Comparison of ENCODE assay signal across 9 cellular contexts in genomic region chr1:6581561-6582305, GRCh38. TPM values are rescaled to one million over a fixed set of nuclear protein-coding genes. Genes with fewer than 3 reads are reported as not detected.
A peak's percentile ranks its signal among the peaks of the same experiment; 100 is the strongest.
DNase-seq lines count a peak whose midpoint lies in the region; ATAC-seq, FAIRE-seq and TF ChIP-seq lines count a peak whose summit lies in the region.
"Had no signal": no experiment of that assay in that cellular context is flagged by ENCODE, and none has a peak within 500 bp of the region (broad histone marks: within the 10 kb centered on the region; RNA-seq: fewer than 3 reads in every experiment).

No MANE protein-coding gene starts in this region.

- ATAC-seq in stimulated activated effector memory CD8-positive, alpha-beta T cell treated with anti-CD3 and anti-CD28 coated beads, Interleukin-12 subunit alpha, Interleukin-12 subunit beta, amount 100 ng/mL, for 72 hours = no peak
- ATAC-seq in GM19455 (IDR thresholded peaks at IDR 0.05; ENCODE audit: unreplicated experiment) = no peak

- H4K20me1 ChIP-seq in OCI-LY1 (ENCODE audit: insufficient read depth, low read length) = no peaks in the 10 kb centered on the region

- H3K79me2 ChIP-seq in OCI-LY1 (ENCODE audit: insufficient read depth, low read length) = no peaks in the 10 kb centered on the region; the same call in 1 of the 2 replicates

- H3K27me3 Mint-ChIP-seq in T-helper 1 cell treated with Interleukin-12 subunit alpha and Interleukin-12 subunit beta and Interleukin-4 antibody, amounts not matched to agents 30 μg/mL and 1 μg/mL, for 36 hours (ENCODE audit: low read depth) = no peaks in the 10 kb centered on the region
- no peaks in the 10 kb centered on the region for H3K27me3 Mint-ChIP-seq in endodermal cell (ENCODE audit: insufficient read depth)

- H3K4me2 ChIP-seq in OCI-LY1 (ENCODE audit: low read length) = peak overlapping the region; percentile 69

- H3K27ac Mint-ChIP-seq in T-helper 1 cell treated with Interleukin-12 subunit alpha and Interleukin-12 subunit beta and Interleukin-4 antibody, amounts not matched to agents 30 μg/mL and 1 μg/mL, for 36 hours = peak overlapping the region; percentile 15
- H3K27ac Mint-ChIP-seq in endodermal cell = peak overlapping the region; percentile 78
- H3K27ac Mint-ChIP-seq in stimulated activated effector memory CD8-positive, alpha-beta T cell treated with anti-CD3 and anti-CD28 coated beads, Interleukin-12 subunit alpha, Interleukin-12 subunit beta, amount 100 ng/mL, for 72 hours = peak overlapping the region; percentile 95

- H3K4me1 ChIP-seq in OCI-LY1 (ENCODE audit: insufficient read depth, low read length, severe bottlenecking) (peaks cover 77% of the 10 kb centered on the region), endodermal cell (ENCODE audit: control insufficient read depth, insufficient read depth, low read length) (peaks cover 13% of the 10 kb centered on the region)

- peaks cover 26% of the 10 kb centered on the region for H3K4me1 Mint-ChIP-seq in T-helper 1 cell treated with Interleukin-12 subunit alpha and Interleukin-12 subunit beta and Interleukin-4 antibody, amounts not matched to agents 30 μg/mL and 1 μg/mL, for 36 hours (ENCODE audit: low read depth)
- peaks cover 27% of the 10 kb centered on the region for H3K4me1 Mint-ChIP-seq in endodermal cell
- peaks cover 48% of the 10 kb centered on the region for H3K4me1 Mint-ChIP-seq in stimulated activated effector memory CD8-positive, alpha-beta T cell treated with anti-CD3 and anti-CD28 coated beads, Interleukin-12 subunit alpha, Interleukin-12 subunit beta, amount 100 ng/mL, for 72 hours

- TF ChIP-seq CTCF in OCI-LY1 (IDR thresholded peaks at IDR 0.05; ENCODE audit: low read length) (no peak), endodermal cell (conservative IDR thresholded peaks at IDR 0.05) (no peak)

- FAIRE-seq in frontal cortex (lab: Jason Lieb, UNC) = no peak

- H3K9me3 ChIP-seq in OCI-LY1 (ENCODE audit: low read length) = no peaks in the 10 kb centered on the region
- H3K9me3 ChIP-seq in endodermal cell (ENCODE audit: control insufficient read depth, low read length) = no peaks in the 10 kb centered on the region

- peaks cover 3% of the 10 kb centered on the region for H3K36me3 Mint-ChIP-seq in T-helper 1 cell treated with Interleukin-12 subunit alpha and Interleukin-12 subunit beta and Interleukin-4 antibody, amounts not matched to agents 30 μg/mL and 1 μg/mL, for 36 hours (ENCODE audit: low read depth)
- H3K36me3 Mint-ChIP-seq in endodermal cell (ENCODE audit: low read depth) = peaks cover 7% of the 10 kb centered on the region
- peaks cover 33% of the 10 kb centered on the region for H3K36me3 Mint-ChIP-seq in stimulated activated effector memory CD8-positive, alpha-beta T cell treated with anti-CD3 and anti-CD28 coated beads, Interleukin-12 subunit alpha, Interleukin-12 subunit beta, amount 100 ng/mL, for 72 hours

- no peaks in the 10 kb centered on the region for H3F3A ChIP-seq in OCI-LY1 (ENCODE audit: insufficient read depth, low read length)

- H3K9me3 Mint-ChIP-seq in T-helper 1 cell treated with Interleukin-12 subunit alpha and Interleukin-12 subunit beta and Interleukin-4 antibody, amounts not matched to agents 30 μg/mL and 1 μg/mL, for 36 hours = no peaks in the 10 kb centered on the region
- H3K9me3 Mint-ChIP-seq in endodermal cell = no peaks in the 10 kb centered on the region
- H3K9me3 Mint-ChIP-seq in stimulated activated effector memory CD8-positive, alpha-beta T cell treated with anti-CD3 and anti-CD28 coated beads, Interleukin-12 subunit alpha, Interleukin-12 subunit beta, amount 100 ng/mL, for 72 hours = no peaks in the 10 kb centered on the region

- H3K27me3 ChIP-seq in OCI-LY1 (ENCODE audit: insufficient read depth, low read length) (no peaks in the 10 kb centered on the region), endodermal cell (ENCODE audit: control insufficient read depth, insufficient read depth, low read length, poor library complexity, severe bottlenecking) (no peaks in the 10 kb centered on the region)

- H3K27ac ChIP-seq in OCI-LY1 (ENCODE audit: low read depth, low read length, poor library complexity, severe bottlenecking) (peak overlapping the region; percentile 86), endodermal cell (ENCODE audit: low read depth, low read length) (no peak overlapping the region)

- H3K4me3 ChIP-seq in OCI-LY1 (ENCODE audit: low read depth, low read length, poor library complexity, severe bottlenecking) (peak overlapping the region; percentile 76), endodermal cell (ENCODE audit: low read length) (peak overlapping the region; percentile 93)

- H3K9ac ChIP-seq in OCI-LY1 (ENCODE audit: low read length) (peak overlapping the region; percentile 66), endodermal cell (ENCODE audit: extremely low read depth, low read length, poor library complexity, severe bottlenecking) (no peak overlapping the region)

- H3K9me2 ChIP-seq in OCI-LY1 (ENCODE audit: low read depth, low read length) = no peaks in the 10 kb centered on the region

- H3K36me3 ChIP-seq in OCI-LY1 (ENCODE audit: insufficient read depth, low read length) = peaks cover 26% of the 10 kb centered on the region; the same call in 1 of the 2 replicates
- no peaks in the 10 kb centered on the region for H3K36me3 ChIP-seq in endodermal cell (ENCODE audit: control insufficient read depth, insufficient read depth, low read length)

- WGBS in endodermal cell (ENCODE audit: insufficient coverage in 1 of 2, insufficient read length in 1 of 2), 2 experiments = 93 to 95% methylated on average over 8 to 10 of the region's 10 CpGs

- no peak overlapping the region for H2AFZ ChIP-seq in OCI-LY1 (ENCODE audit: low read length)

- DNase-seq in T-helper 1 cell (no peak), endodermal cell (no peak), frontal cortex (ENCODE audit: low spot score in 2 of 2) (no peak), EL (no peak)
- no peak for DNase-seq in stimulated activated effector memory CD8-positive, alpha-beta T cell treated with anti-CD3 and anti-CD28 coated beads, Interleukin-12 subunit alpha, Interleukin-12 subunit beta, amount 100 ng/mL, for 72 hours (ENCODE audit: low spot score in 2 of 2)

- H3K4me3 Mint-ChIP-seq in T-helper 1 cell treated with Interleukin-12 subunit alpha and Interleukin-12 subunit beta and Interleukin-4 antibody, amounts not matched to agents 30 μg/mL and 1 μg/mL, for 36 hours = peak overlapping the region; percentile 26
- H3K4me3 Mint-ChIP-seq in endodermal cell = peak overlapping the region; percentile 86
- H3K4me3 Mint-ChIP-seq in stimulated activated effector memory CD8-positive, alpha-beta T cell treated with anti-CD3 and anti-CD28 coated beads, Interleukin-12 subunit alpha, Interleukin-12 subunit beta, amount 100 ng/mL, for 72 hours = peak overlapping the region; percentile 91

RNA-seq across cellular contexts. Expression of gene ZBTB48, which starts 1.9 kb away (rescaled TPM):
- 10 to 100 TPM; 28.2 to 31.0 TPM for total RNA-seq in endodermal cell
- 22.8 TPM for polyA plus RNA-seq in endodermal cell (2013, experiment 1 of 2)
- 22.7 TPM for polyA plus RNA-seq in endodermal cell (2013, experiment 2 of 2)
- 11.4 TPM for total RNA-seq in frontal cortex

RNA-seq across cellular contexts. Expression of gene KLHL21, which starts 20.9 kb away (rescaled TPM):
- 10 to 100 TPM; 10.9 to 13.2 TPM for total RNA-seq in endodermal cell
- polyA plus RNA-seq in endodermal cell (2013, experiment 1 of 2) = 8.8 TPM
- polyA plus RNA-seq in endodermal cell (2013, experiment 2 of 2) = 7.9 TPM
- total RNA-seq in frontal cortex = 8.2 TPM

RNA-seq across cellular contexts. Expression of gene TAS1R1, which starts 26.6 kb away (rescaled TPM):
- under 1 TPM; 0.31 to 0.51 TPM for total RNA-seq in endodermal cell
- not detected for polyA plus RNA-seq in endodermal cell (2013, experiment 1 of 2)
- not detected for polyA plus RNA-seq in endodermal cell (2013, experiment 2 of 2)
- total RNA-seq in frontal cortex = not detected
- total RNA-seq: dermis microvascular lymphatic vessel endothelial cell had no signal

RNA-seq across cellular contexts. Expression of gene NOL9, which starts 27.4 kb away (rescaled TPM):
- total RNA-seq in endodermal cell (10 to 100 TPM; 35.0 to 43.9 TPM), frontal cortex (35.9 TPM)
- polyA plus RNA-seq in endodermal cell (2013, experiment 1 of 2) = 16.8 TPM
- polyA plus RNA-seq in endodermal cell (2013, experiment 2 of 2) = 13.5 TPM

RNA-seq across cellular contexts. Expression of gene PHF13, which starts 31.8 kb away (rescaled TPM):
- total RNA-seq in endodermal cell (10 to 100 TPM; 36.9 to 47.8 TPM), frontal cortex (14.3 TPM)
- polyA plus RNA-seq in endodermal cell (2013, experiment 1 of 2) = 27.3 TPM
- polyA plus RNA-seq in endodermal cell (2013, experiment 2 of 2) = 25.9 TPM

Comparison
In these comparisons a context has a peak if more than half of its experiments do, and no peak if none do; other contexts are left out.
1. H3K27ac Mint-ChIP-seq: peak in every context shown above with its lines; median percentile 95 in stimulated activated effector memory CD8-positive, alpha-beta T cell treated with anti-CD3 and anti-CD28 coated beads, Interleukin-12 subunit alpha, Interleukin-12 subunit beta, amount 100 ng/mL, for 72 hours; 78 in endodermal cell; 15 in T-helper 1 cell treated with Interleukin-12 subunit alpha and Interleukin-12 subunit beta and Interleukin-4 antibody, amounts not matched to agents 30 μg/mL and 1 μg/mL, for 36 hours.
2. H3K4me3 Mint-ChIP-seq: peak in every context shown above with its lines; median percentile 91 in stimulated activated effector memory CD8-positive, alpha-beta T cell treated with anti-CD3 and anti-CD28 coated beads, Interleukin-12 subunit alpha, Interleukin-12 subunit beta, amount 100 ng/mL, for 72 hours; 86 in endodermal cell; 26 in T-helper 1 cell treated with Interleukin-12 subunit alpha and Interleukin-12 subunit beta and Interleukin-4 antibody, amounts not matched to agents 30 μg/mL and 1 μg/mL, for 36 hours.